ENCODE assay signal across 1 cellular context in genomic region chr11:94457118-94458029, GRCh38.
TF ChIP-seq lines count a peak whose summit lies in the region.

No MANE protein-coding gene starts in this region.

TF ChIP-seq in K562, 482 proteins besides CTCF, POLR2A, EP300 and RAD21 (continued from another document):
- TF ChIP-seq ZNF253 (CRISPR knock-in tag; conservative IDR thresholded peaks at IDR 0.05): no peak
